27 cellular contexts compared by ENCODE assay signal in the genomic region with DNA sequence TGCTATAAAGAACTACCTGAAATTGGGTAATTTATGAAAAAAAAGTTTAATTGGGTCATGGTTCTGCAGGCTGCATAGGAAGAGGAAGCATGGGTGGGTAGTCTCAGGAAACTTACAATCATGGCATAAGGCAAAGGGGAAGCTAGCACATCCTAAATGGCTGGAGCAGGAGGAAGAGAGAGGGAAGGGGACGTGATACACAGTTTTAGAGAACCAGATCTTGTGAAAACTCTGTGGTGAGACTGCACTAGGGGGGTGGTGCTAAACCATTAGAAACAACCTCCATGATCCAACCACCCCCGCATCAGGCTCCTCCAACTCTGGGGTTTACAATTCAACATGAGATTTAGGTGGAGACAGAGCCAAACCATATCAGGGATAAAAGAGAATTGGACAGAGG.
"Had no signal": no experiment of that assay in that cellular context is flagged by ENCODE, and none has a peak within 500 bp of the region (broad histone marks: within the 10 kb centered on the region; RNA-seq: fewer than 3 reads in every experiment).

No MANE protein-coding gene starts in this region.

- H3K27me3 Mint-ChIP-seq: activated CD8-positive, alpha-beta memory T cell treated with anti-CD3 and anti-CD28 coated beads, Interleukin-2, amount 10 ng/mL, durations not matched to agents 7 days and 5 days; activated naive CD8-positive, alpha-beta T cell treated with anti-CD3 and anti-CD28 coated beads, Interleukin-2, amount 50 U/mL, for 24 hours; activated T-cell treated with anti-CD3 and anti-CD28 coated beads, Interleukin-2, amount 50 U/mL, for 24 hours; brain; central memory CD8-positive, alpha-beta T cell had no signal

- H3K36me3 Mint-ChIP-seq: activated CD8-positive, alpha-beta memory T cell treated with anti-CD3 and anti-CD28 coated beads, Interleukin-2, amount 10 ng/mL, durations not matched to agents 7 days and 5 days; brain had no signal

- H3K4me3 Mint-ChIP-seq: activated CD8-positive, alpha-beta memory T cell treated with anti-CD3 and anti-CD28 coated beads, Interleukin-2, amount 10 ng/mL, durations not matched to agents 7 days and 5 days; activated naive CD8-positive, alpha-beta T cell treated with anti-CD3 and anti-CD28 coated beads, Interleukin-2, amount 50 U/mL, for 24 hours; activated T-cell treated with anti-CD3 and anti-CD28 coated beads, Interleukin-2, amount 50 U/mL, for 24 hours; activated T-helper 1 cell treated with anti-CD3 and anti-CD28 coated beads, Interleukin-12 subunit alpha, Interleukin-12 subunit beta, Interleukin-2, Interleukin-4 antibody, amounts not matched to agents 30 ng/mL and 10 ng/mL and 1 ng/mL, durations not matched to agents 14 hours and 24 hours and 36 hours; brain; central memory CD8-positive, alpha-beta T cell had no signal

- DNase-seq: activated CD4-positive, alpha-beta T cell treated with anti-CD3 and anti-CD28 coated beads for 4 hours; activated CD4-positive, alpha-beta T cell treated with anti-CD3 and anti-CD28 coated beads, Interleukin-2, amount 50 U/mL, for 4 hours; activated CD8-positive, alpha-beta memory T cell treated with anti-CD3 and anti-CD28 coated beads, Interleukin-2, amount 10 ng/mL, durations not matched to agents 7 days and 5 days; activated effector memory CD4-positive, alpha-beta T cell treated with anti-CD3 and anti-CD28 coated beads, Interleukin-2, amount 50 U/mL, for 16 hours; activated naive CD4-positive, alpha-beta T cell treated with Interleukin-2 at 50 U/mL for 16 hours; activated naive CD8-positive, alpha-beta T cell treated with anti-CD3 and anti-CD28 coated beads, Interleukin-2, amount 50 U/mL, for 24 hours; activated T-cell treated with anti-CD3 and anti-CD28 coated beads, Interleukin-2, amount 50 U/mL, for 24 hours; amygdala; cortex of kidney; KG1; NCI-H1092 treated with DMSO at 0.1 percent for 48 hours; NCI-H1417 treated with DMSO at 0.1 percent for 48 hours; NCI-H1694; NCI-H2029; NCI-H2107; NCI-H345; NCI-H510A treated with DMSO at 0.1 percent for 48 hours; NCI-H69; NK-92 treated with Interleukin-12 subunit alpha and Interleukin-12 subunit beta, amount 100 ng/mL, for 24 hours; PC-3; SHP77 treated with DMSO at 0.1 percent for 48 hours; T-helper 1 cell had no signal

- H3K4me1 Mint-ChIP-seq: activated CD8-positive, alpha-beta memory T cell treated with anti-CD3 and anti-CD28 coated beads, Interleukin-2, amount 10 ng/mL, durations not matched to agents 7 days and 5 days; activated naive CD8-positive, alpha-beta T cell treated with anti-CD3 and anti-CD28 coated beads, Interleukin-2, amount 50 U/mL, for 24 hours; brain; central memory CD8-positive, alpha-beta T cell had no signal

- ATAC-seq: activated CD4-positive, CD25-positive, alpha-beta regulatory T cell treated with anti-CD3 and anti-CD28 coated beads, Interleukin-2, amount 50 U/mL, for 24 hours; activated CD8-positive, alpha-beta memory T cell treated with anti-CD3 and anti-CD28 coated beads, Interleukin-2, amount 10 ng/mL, durations not matched to agents 7 days and 5 days; activated naive CD4-positive, alpha-beta T cell treated with anti-CD3 and anti-CD28 coated beads, Interleukin-2, amount 50 U/mL, for 72 hours; activated naive CD8-positive, alpha-beta T cell treated with anti-CD3 and anti-CD28 coated beads, Interleukin-2, amount 50 U/mL, for 24 hours; PC-3 had no signal

- H3K9me3 Mint-ChIP-seq: activated T-helper 1 cell treated with anti-CD3 and anti-CD28 coated beads, Interleukin-12 subunit alpha, Interleukin-12 subunit beta, Interleukin-2, Interleukin-4 antibody, amounts not matched to agents 30 ng/mL and 10 ng/mL and 1 ng/mL, durations not matched to agents 14 hours and 24 hours and 36 hours had no signal

- H3K27ac Mint-ChIP-seq: activated CD8-positive, alpha-beta memory T cell treated with anti-CD3 and anti-CD28 coated beads, Interleukin-2, amount 10 ng/mL, durations not matched to agents 7 days and 5 days; activated naive CD4-positive, alpha-beta T cell treated with anti-CD3 and anti-CD28 coated beads, Interleukin-2, amount 50 U/mL, for 72 hours; activated naive CD8-positive, alpha-beta T cell treated with anti-CD3 and anti-CD28 coated beads, Interleukin-2, amount 50 U/mL, for 24 hours; activated T-cell treated with anti-CD3 and anti-CD28 coated beads, Interleukin-2, amount 50 U/mL, for 24 hours; activated T-helper 1 cell treated with anti-CD3 and anti-CD28 coated beads, Interleukin-12 subunit alpha, Interleukin-12 subunit beta, Interleukin-2, Interleukin-4 antibody, amounts not matched to agents 30 ng/mL and 10 ng/mL and 1 ng/mL, durations not matched to agents 14 hours and 24 hours and 36 hours; brain had no signal
